Comparison of ENCODE assay signal across 12 cellular contexts in the genomic region with DNA sequence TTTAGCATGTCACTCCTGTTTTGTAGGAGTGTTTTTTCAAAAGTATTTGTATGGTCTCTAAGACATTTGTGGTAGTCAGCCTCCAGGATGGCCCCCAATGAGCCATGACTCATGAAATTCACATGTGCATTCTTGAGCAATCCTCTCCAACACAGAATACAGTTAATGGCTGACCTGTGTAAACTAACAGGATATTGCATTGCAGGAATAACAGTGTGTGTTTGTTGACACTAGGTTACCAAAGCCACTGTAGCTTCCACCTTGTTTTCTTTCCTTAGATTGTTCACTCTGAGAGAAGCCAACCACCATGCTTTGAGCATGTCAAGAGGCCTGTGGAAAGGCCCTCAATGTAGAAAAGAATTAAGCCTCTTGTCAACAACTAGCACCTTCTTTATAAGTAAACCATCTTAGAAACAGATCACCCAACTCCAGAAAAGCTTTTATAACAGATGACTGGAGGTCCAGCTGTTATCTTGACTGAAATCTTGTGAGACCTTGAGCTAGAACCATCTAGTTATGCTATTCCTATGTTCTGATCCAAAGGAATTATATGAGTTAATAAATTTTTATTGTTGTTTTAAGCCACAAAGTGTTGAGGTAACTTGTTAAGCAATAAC. TPM values are rescaled to one million over a fixed set of nuclear protein-coding genes. Genes with fewer than 3 reads are reported as not detected.
A peak's percentile ranks its signal among the peaks of the same experiment; 100 is the strongest.
DNase-seq lines count a peak whose midpoint lies in the region; ATAC-seq lines count a peak whose summit lies in the region.
"Had no signal": no experiment of that assay in that cellular context is flagged by ENCODE, and none has a peak within 500 bp of the region (broad histone marks: within the 10 kb centered on the region; RNA-seq: fewer than 3 reads in every experiment).

No MANE protein-coding gene starts in this region.

- no peak overlapping the region for H3K27ac Mint-ChIP-seq in activated CD8-positive, alpha-beta memory T cell treated with anti-CD3 and anti-CD28 coated beads, Interleukin-2, amount 10 ng/mL, durations not matched to agents 7 days and 5 days
- H3K27ac Mint-ChIP-seq: activated naive CD4-positive, alpha-beta T cell treated with anti-CD3 and anti-CD28 coated beads, Interleukin-2, amount 50 U/mL, for 72 hours had no signal

- CTCF ChIA-PET in activated CD8-positive, alpha-beta memory T cell treated with anti-CD3 and anti-CD28 coated beads, Interleukin-2, amount 10 ng/mL, durations not matched to agents 7 days and 5 days (lab: Charles Lee): interaction anchor here (1.0 kb wide), 1 partner anchor 12 kb away, joined by 3 read pairs; no protein-coding TSS in a partner anchor

- intact Hi-C loops in left colon (cut with DNase I, micrococcal nuclease): no loop called here

- DNase-seq in AG08395 (ENCODE audit: low spot score): peak; percentile 52
- DNase-seq in HS-27A (ENCODE audit: low read depth): peak; percentile 73
- DNase-seq in amniotic epithelial cell (ENCODE audit: low read depth): peak; percentile 92
- no peak for DNase-seq in left colon
- no peak for DNase-seq in SK-N-DZ (ENCODE audit: low spot score)
- no peak for DNase-seq in activated CD8-positive, alpha-beta memory T cell treated with anti-CD3 and anti-CD28 coated beads, Interleukin-2, amount 10 ng/mL, durations not matched to agents 7 days and 5 days
- no peak for DNase-seq in NCI-H446 treated with DMSO at 0.1 percent for 48 hours (lab: John Stamatoyannopoulos, UW)
- DNase-seq: DND-41; stimulated activated CD4-positive, alpha-beta T cell treated with anti-CD3 and anti-CD28 coated beads, Interleukin-4, amount 100 ng/mL, for 24 hours; T-helper 1 cell had no signal

- ATAC-seq in left colon (peak; percentile 78), GM21786 (IDR thresholded peaks at IDR 0.05; ENCODE audit: unreplicated experiment) (no peak)
- ATAC-seq in activated CD8-positive, alpha-beta memory T cell treated with anti-CD3 and anti-CD28 coated beads, Interleukin-2, amount 10 ng/mL, durations not matched to agents 7 days and 5 days: no peak
- ATAC-seq: activated naive CD4-positive, alpha-beta T cell treated with anti-CD3 and anti-CD28 coated beads, Interleukin-2, amount 50 U/mL, for 72 hours had no signal

- peaks cover 18% of the 10 kb centered on the region for H3K36me3 Mint-ChIP-seq in activated CD8-positive, alpha-beta memory T cell treated with anti-CD3 and anti-CD28 coated beads, Interleukin-2, amount 10 ng/mL, durations not matched to agents 7 days and 5 days

- H3K27me3 Mint-ChIP-seq in activated CD8-positive, alpha-beta memory T cell treated with anti-CD3 and anti-CD28 coated beads, Interleukin-2, amount 10 ng/mL, durations not matched to agents 7 days and 5 days: no peaks in the 10 kb centered on the region

- H3K4me1 Mint-ChIP-seq in activated CD8-positive, alpha-beta memory T cell treated with anti-CD3 and anti-CD28 coated beads, Interleukin-2, amount 10 ng/mL, durations not matched to agents 7 days and 5 days: no peaks in the 10 kb centered on the region

- no peaks in the 10 kb centered on the region for H3K9me3 Mint-ChIP-seq in activated CD8-positive, alpha-beta memory T cell treated with anti-CD3 and anti-CD28 coated beads, Interleukin-2, amount 10 ng/mL, durations not matched to agents 7 days and 5 days (ENCODE audit: low read depth)

- no peak overlapping the region for H3K4me3 Mint-ChIP-seq in activated CD8-positive, alpha-beta memory T cell treated with anti-CD3 and anti-CD28 coated beads, Interleukin-2, amount 10 ng/mL, durations not matched to agents 7 days and 5 days

RNA-seq across cellular contexts. Expression of gene TBCK, which starts 28.5 kb away (rescaled TPM):
- 10 to 100 TPM; 28.1 to 29.2 TPM for total RNA-seq in left colon
- 13.8 and 17.3 TPM in 2 replicates for polyA plus RNA-seq in SK-N-DZ (2014; cell fraction: cytosol; rRNA removed)
- 49.0 and 55.6 TPM in 2 replicates for polyA plus RNA-seq in SK-N-DZ (2014; cell fraction: nucleus; rRNA removed)
- 10 to 100 TPM; 33.2 to 36.9 TPM for total RNA-seq in activated CD8-positive, alpha-beta memory T cell treated with anti-CD3 and anti-CD28 coated beads, Interleukin-2, amount 10 ng/mL, durations not matched to agents 7 days and 5 days

RNA-seq across cellular contexts. Expression of gene AIMP1, which starts 28.9 kb away (rescaled TPM):
- 10 to 100 TPM; 40.6 to 50.8 TPM for total RNA-seq in left colon
- 36.0 and 37.7 TPM in 2 replicates for polyA plus RNA-seq in SK-N-DZ (2014; cell fraction: cytosol; rRNA removed)
- 16.1 and 22.2 TPM in 2 replicates for polyA plus RNA-seq in SK-N-DZ (2014; cell fraction: nucleus; rRNA removed)
- total RNA-seq in activated CD8-positive, alpha-beta memory T cell treated with anti-CD3 and anti-CD28 coated beads, Interleukin-2, amount 10 ng/mL, durations not matched to agents 7 days and 5 days: 10 to 100 TPM; 44.2 to 53.9 TPM

Comparison
In these comparisons a context has a peak if more than half of its experiments do, and no peak if none do; other contexts are left out.
1. DNase-seq: peak in AG08395 (single experiment), HS-27A (single experiment) and amniotic epithelial cell (single experiment); none in left colon (0 of 2), SK-N-DZ (single experiment), activated CD8-positive, alpha-beta memory T cell treated with anti-CD3 and anti-CD28 coated beads, Interleukin-2, amount 10 ng/mL, durations not matched to agents 7 days and 5 days (single experiment) and NCI-H446 treated with DMSO at 0.1 percent for 48 hours (single experiment).